Comparison of ENCODE assay signal across 11 cellular contexts in genomic region chr13:35994131-35994966, GRCh38.
DNase-seq lines count a peak whose midpoint lies in the region; ATAC-seq, FAIRE-seq and TF ChIP-seq lines count a peak whose summit lies in the region.
"Had no signal": no experiment of that assay in that cellular context is flagged by ENCODE, and none has a peak within 500 bp of the region (broad histone marks: within the 10 kb centered on the region; RNA-seq: fewer than 3 reads in every experiment).

No MANE protein-coding gene starts in this region.

- FAIRE-seq in astrocyte (lab: Jason Lieb, UNC), result peak; percentile 89
- peak; percentile 56 for FAIRE-seq in keratinocyte (lab: Jason Lieb, UNC)

- peak overlapping the region; percentile 96 for H3K27ac ChIP-seq in ACC112 (ENCODE audit: low read depth, low read length)
- H3K27ac ChIP-seq in astrocyte (ENCODE audit: low read depth, low read length), result peak overlapping the region; percentile 62
- H3K27ac ChIP-seq in keratinocyte (ENCODE audit: control insufficient read depth, insufficient read depth, low read length), result peak overlapping the region; percentile 28
- no peak overlapping the region for H3K27ac ChIP-seq in naive thymus-derived CD4-positive, alpha-beta T cell (ENCODE audit: low read depth, low read length)

- dilution Hi-C loops in keratinocyte (cut with MboI; ENCODE audit: extremely low pct_ligation_motif_present, low sequenced_read_pairs), result loop anchor here (25.0 kb wide), 1 partner anchor 293 kb away; the partner anchor contains the start of gene CCDC169

- H3K27me3 ChIP-seq in ACC112 (ENCODE audit: insufficient read depth, low read length) (no peaks in the 10 kb centered on the region), MG63 (no peaks in the 10 kb centered on the region), astrocyte (ENCODE audit: insufficient read depth, low read length) (no peaks in the 10 kb centered on the region), keratinocyte (ENCODE audit: control insufficient read depth, extremely low read depth, insufficient read depth, low read length) (no peaks in the 10 kb centered on the region)
- H3K27me3 ChIP-seq in naive thymus-derived CD4-positive, alpha-beta T cell (ENCODE audit: control insufficient read depth in 2 of 2, insufficient read depth in 2 of 2, low read length in 2 of 2), result no peaks in the 10 kb centered on the region

- POLR2A ChIA-PET in naive thymus-derived CD4-positive, alpha-beta T cell (lab: Charles Lee), result no interaction called here

- no peak for TF ChIP-seq CTCF in astrocyte (IDR thresholded peaks at IDR 0.05; ENCODE audit: insufficient read depth, low read depth, low read length)
- no peak for TF ChIP-seq CTCF in keratinocyte (optimal IDR thresholded peaks at IDR 0.05 in 1 of 3, IDR thresholded peaks at IDR 0.05 in 1 of 3, conservative IDR thresholded peaks at IDR 0.05 in 1 of 3; ENCODE audit: extremely low read depth in 1 of 3, insufficient read depth in 2 of 3, low read length in 3 of 3)

- H2AFZ ChIP-seq in ACC112 (ENCODE audit: low read length, unreplicated experiment), result no peak overlapping the region
- no peak overlapping the region for H2AFZ ChIP-seq in astrocyte (ENCODE audit: low read depth, low read length)
- H2AFZ ChIP-seq in keratinocyte (ENCODE audit: control insufficient read depth, low read length), result no peak overlapping the region

- peak overlapping the region; percentile 37 for H3K9ac ChIP-seq in astrocyte (ENCODE audit: low read length)
- H3K9ac ChIP-seq in keratinocyte (ENCODE audit: control insufficient read depth, extremely low read depth, insufficient read depth, low read length), result no peak overlapping the region

- H3K36me3 Mint-ChIP-seq in astrocyte (ENCODE audit: low read depth, unreplicated experiment), result no peaks in the 10 kb centered on the region
- H3K36me3 Mint-ChIP-seq in naive thymus-derived CD4-positive, alpha-beta T cell, result peaks cover 0 to 3% (median 0%) of the 10 kb centered on the region in 5 donors

- no peak overlapping the region for H3K4me3 Mint-ChIP-seq in astrocyte (ENCODE audit: unreplicated experiment)
- H3K4me3 Mint-ChIP-seq in naive thymus-derived CD4-positive, alpha-beta T cell, result no peak overlapping the region
- H3K4me3 Mint-ChIP-seq: activated CD4-positive, alpha-beta T cell treated with anti-CD3 and anti-CD28 coated beads, Interleukin-2, amount 10 ng/mL, durations not matched to agents 24 days and 14 days had no signal

- no peaks in the 10 kb centered on the region for H3K9me1 ChIP-seq in keratinocyte (ENCODE audit: control insufficient read depth, extremely low read depth, insufficient read depth, low read length)

- peaks cover 4% of the 10 kb centered on the region for H3K9me3 Mint-ChIP-seq in astrocyte (ENCODE audit: unreplicated experiment)
- H3K9me3 Mint-ChIP-seq in naive thymus-derived CD4-positive, alpha-beta T cell, result peaks cover 0 to 4% (median 2%) of the 10 kb centered on the region in 11 donors
- H3K9me3 Mint-ChIP-seq: activated CD4-positive, alpha-beta T cell treated with anti-CD3 and anti-CD28 coated beads, Interleukin-2, amount 10 ng/mL, durations not matched to agents 24 days and 14 days had no signal

- H3K27ac Mint-ChIP-seq in astrocyte (ENCODE audit: unreplicated experiment), result peak overlapping the region; percentile 83
- H3K27ac Mint-ChIP-seq in naive thymus-derived CD4-positive, alpha-beta T cell, result no peak overlapping the region
- H3K27ac Mint-ChIP-seq: activated CD4-positive, alpha-beta T cell treated with anti-CD3 and anti-CD28 coated beads, Interleukin-2, amount 10 ng/mL, durations not matched to agents 24 days and 14 days had no signal

- no peak for ATAC-seq in HG03520 (IDR thresholded peaks at IDR 0.05; ENCODE audit: unreplicated experiment)
- no peak for ATAC-seq in naive thymus-derived CD4-positive, alpha-beta T cell

- H3K79me2 ChIP-seq in ACC112 (ENCODE audit: control insufficient read depth, insufficient read depth, low read length, unreplicated experiment) (no peaks in the 10 kb centered on the region), astrocyte (ENCODE audit: insufficient read depth, low read length) (no peaks in the 10 kb centered on the region), keratinocyte (ENCODE audit: control insufficient read depth, insufficient read depth, low read length) (no peaks in the 10 kb centered on the region)

- H3K4me3 ChIP-seq in ACC112 (ENCODE audit: low read depth, low read length) (peak overlapping the region; percentile 54), MG63 (no peak overlapping the region), astrocyte (ENCODE audit: insufficient read depth, low read depth, low read length) (no peak overlapping the region), keratinocyte (ENCODE audit: control insufficient read depth in 2 of 3, extremely low read depth in 1 of 3, insufficient read depth in 2 of 3, low read depth in 1 of 3, low read length in 3 of 3) (no peak overlapping the region)
- no peak overlapping the region for H3K4me3 ChIP-seq in naive thymus-derived CD4-positive, alpha-beta T cell (ENCODE audit: low read length)

- DNase-seq in MG63 (peak; percentile 94), astrocyte (ENCODE audit: low read depth) (peak; percentile 97), keratinocyte (ENCODE audit: low read depth, low spot score) (no peak), HuH-7.5 (ENCODE audit: low spot score) (no peak), cortex of kidney (lab: John Stamatoyannopoulos, UW) (no peak)
- no peak for DNase-seq in naive thymus-derived CD4-positive, alpha-beta T cell
- DNase-seq: activated CD4-positive, alpha-beta T cell treated with anti-CD3 and anti-CD28 coated beads, Interleukin-2, amount 10 ng/mL, durations not matched to agents 24 days and 14 days; dermis blood vessel endothelial cell; NCI-H524 had no signal

- CTCF ChIA-PET in naive thymus-derived CD4-positive, alpha-beta T cell (lab: Charles Lee), result no interaction called here

- no peaks in the 10 kb centered on the region for H3K36me3 ChIP-seq in ACC112 (ENCODE audit: insufficient read depth, low read length)
- H3K36me3 ChIP-seq in MG63, result no peaks in the 10 kb centered on the region
- H3K36me3 ChIP-seq in astrocyte (ENCODE audit: insufficient read depth, low read length), result no peaks in the 10 kb centered on the region
- no peaks in the 10 kb centered on the region for H3K36me3 ChIP-seq in keratinocyte (ENCODE audit: control insufficient read depth in 2 of 2, extremely low read depth in 1 of 2, insufficient read depth in 2 of 2, low read length in 2 of 2)
- H3K36me3 ChIP-seq in naive thymus-derived CD4-positive, alpha-beta T cell (ENCODE audit: control insufficient read depth in 2 of 3, insufficient read depth in 3 of 3, low read length in 3 of 3), result no peaks in the 10 kb centered on the region

- H3K4me2 ChIP-seq in astrocyte (ENCODE audit: low read length) (peak overlapping the region; percentile 27), keratinocyte (ENCODE audit: control insufficient read depth, extremely low read depth, insufficient read depth, low read depth, low read length) (peak overlapping the region; percentile 20)

- peaks cover 15% of the 10 kb centered on the region for H3K4me1 Mint-ChIP-seq in astrocyte (ENCODE audit: low read depth, unreplicated experiment)
- no peaks in the 10 kb centered on the region for H3K4me1 Mint-ChIP-seq in naive thymus-derived CD4-positive, alpha-beta T cell
- H3K4me1 Mint-ChIP-seq: activated CD4-positive, alpha-beta T cell treated with anti-CD3 and anti-CD28 coated beads, Interleukin-2, amount 10 ng/mL, durations not matched to agents 24 days and 14 days had no signal

- H4K20me1 ChIP-seq in astrocyte (ENCODE audit: insufficient read depth, low read length) (no peaks in the 10 kb centered on the region), keratinocyte (ENCODE audit: control insufficient read depth, extremely low read depth, insufficient read depth, low read length) (no peaks in the 10 kb centered on the region)

- intact Hi-C loops in naive thymus-derived CD4-positive, alpha-beta T cell (cut with micrococcal nuclease), result no loop called here

- H3K4me1 ChIP-seq in ACC112 (ENCODE audit: control insufficient read depth, insufficient read depth, low read length, unreplicated experiment) (peaks cover 23% of the 10 kb centered on the region), astrocyte (ENCODE audit: insufficient read depth, low read length) (peaks cover 27% of the 10 kb centered on the region), keratinocyte (ENCODE audit: control insufficient read depth, extremely low read depth, insufficient read depth, low read length) (peaks cover 12% of the 10 kb centered on the region)
- H3K4me1 ChIP-seq in naive thymus-derived CD4-positive, alpha-beta T cell (ENCODE audit: control insufficient read depth in 2 of 2, insufficient read depth in 2 of 2, low read length in 2 of 2), result no peaks in the 10 kb centered on the region

- H3K9me3 ChIP-seq in MG63 (no peaks in the 10 kb centered on the region), astrocyte (ENCODE audit: insufficient read depth, low read depth, low read length) (no peaks in the 10 kb centered on the region), keratinocyte (ENCODE audit: control insufficient read depth, low read depth, low read length) (no peaks in the 10 kb centered on the region)
- H3K9me3 ChIP-seq in naive thymus-derived CD4-positive, alpha-beta T cell (ENCODE audit: control insufficient read depth in 2 of 3, low read length in 3 of 3), result no peaks in the 10 kb centered on the region

- H3K27me3 Mint-ChIP-seq in astrocyte (ENCODE audit: low read depth, unreplicated experiment), result no peaks in the 10 kb centered on the region
- H3K27me3 Mint-ChIP-seq in naive thymus-derived CD4-positive, alpha-beta T cell, result peaks cover 0 to 5% (median 0%) of the 10 kb centered on the region in 5 donors
- H3K27me3 Mint-ChIP-seq: activated CD4-positive, alpha-beta T cell treated with anti-CD3 and anti-CD28 coated beads, Interleukin-2, amount 10 ng/mL, durations not matched to agents 24 days and 14 days had no signal

Comparison
In these comparisons a context has a peak if more than half of its experiments do, and no peak if none do; other contexts are left out.
1. DNase-seq: peak in MG63 (single experiment) and astrocyte (single experiment); none in keratinocyte (single experiment), HuH-7.5 (single experiment), naive thymus-derived CD4-positive, alpha-beta T cell (0 of 9) and cortex of kidney (single experiment).